Comparison of ENCODE assay signal across 9 cellular contexts in genomic region chr1:161226759-161227158, GRCh38. TPM values are rescaled to one million over a fixed set of nuclear protein-coding genes. Genes with fewer than 3 reads are reported as not detected.
DNase-seq lines count a peak whose midpoint lies in the region; ATAC-seq and TF ChIP-seq lines count a peak whose summit lies in the region.
"Had no signal": no experiment of that assay in that cellular context is flagged by ENCODE, and none has a peak within 500 bp of the region (broad histone marks: within the 10 kb centered on the region; RNA-seq: fewer than 3 reads in every experiment).

No MANE protein-coding gene starts in this region.

- H3K9ac ChIP-seq in HCT116 (ENCODE audit: low read length) (peak overlapping the region; percentile 72), fibroblast of lung (ENCODE audit: insufficient read depth, low read length) (peak overlapping the region; percentile 25)

- CTCF ChIA-PET in HCT116 (lab: Charles Lee): interaction anchor here (0.8 to 3.1 kb wide), 8 partner anchors 10 to 446 kb away, joined by 3 to 46 read pairs (median 8); partner anchors contain the start of gene CFAP126

- no peak for ATAC-seq in HCT116
- no peak for ATAC-seq in GM18909 (IDR thresholded peaks at IDR 0.05; ENCODE audit: poor library complexity, unreplicated experiment)
- no peak for ATAC-seq in HG03097 (IDR thresholded peaks at IDR 0.05; ENCODE audit: low FRiP score, unreplicated experiment)
- no peak for ATAC-seq in GM21786 (IDR thresholded peaks at IDR 0.05; ENCODE audit: unreplicated experiment)
- ATAC-seq in HG03442 (IDR thresholded peaks at IDR 0.05; ENCODE audit: unreplicated experiment): no peak

- H3K79me2 ChIP-seq in HCT116 (ENCODE audit: insufficient read depth, low read length) (no peaks in the 10 kb centered on the region), fibroblast of lung (ENCODE audit: control insufficient read depth, insufficient read depth, low read length) (no peaks in the 10 kb centered on the region)

- TF ChIP-seq CTCF in HCT116 (IDR thresholded peaks at IDR 0.05 in 2 of 3, conservative IDR thresholded peaks at IDR 0.05 in 1 of 3; ENCODE audit: borderline replicate concordance in 1 of 3, insufficient read depth in 1 of 3, low read depth in 2 of 3, low read length in 2 of 3) (no peak), fibroblast of lung (conservative IDR thresholded peaks at IDR 0.05 in 1 of 2, IDR thresholded peaks at IDR 0.05 in 1 of 2; ENCODE audit: low read depth in 1 of 2, low read length in 2 of 2) (no peak)

- TF ChIP-seq RAD21 in HCT116 (IDR thresholded peaks at IDR 0.05; ENCODE audit: low read depth): no peak

- no TSS peak for BruUV-seq in HCT116 (replicated peaks; lab: Mats Ljungman, UMichigan)

- H4K20me1 ChIP-seq in HCT116 (ENCODE audit: insufficient read depth) (no peaks in the 10 kb centered on the region), fibroblast of lung (ENCODE audit: control insufficient read depth, extremely low read depth, insufficient read depth, low read length) (no peaks in the 10 kb centered on the region)

- intact Hi-C loops in HCT116 (cut with micrococcal nuclease): loop anchor here (1.0 kb wide), 3 partner anchors 65 to 156 kb away; no protein-coding TSS in a partner anchor

- RAD21 ChIA-PET in HCT116 (lab: Charles Lee; ENCODE audit: low non-redundant PET in 1 of 2, low total read pairs in 2 of 2, uncharacterized antibody in 2 of 2, unreplicated experiment in 2 of 2): no interaction called here

- POLR2A ChIA-PET in HCT116 (lab: Charles Lee): interaction anchor here (1.2 kb wide), 1 partner anchor 163 kb away, joined by 3 read pairs; no protein-coding TSS in a partner anchor

- H3K4me3 ChIP-seq in HCT116 (replicated peaks in 1 of 2; ENCODE audit: low read depth in 1 of 2, low read length in 2 of 2) (peak overlapping the region; percentile 66 to 72), SJCRH30 (peak overlapping the region; percentile 80), fibroblast of lung (replicated peaks in 1 of 4; ENCODE audit: control extremely low read depth in 1 of 4, insufficient read depth in 1 of 4, low read depth in 3 of 4, low read length in 4 of 4) (peak overlapping the region; percentile 74 to 98 (median 88)), skeletal muscle cell (ENCODE audit: low read depth, low read length) (peak overlapping the region; percentile 66)

- H3K4me2 ChIP-seq in HCT116 (ENCODE audit: low read length) (peak overlapping the region; percentile 93), fibroblast of lung (ENCODE audit: extremely low read depth, insufficient read depth, low read length) (peak overlapping the region; percentile 98)

- H3K4me1 ChIP-seq in HCT116 (ENCODE audit: control insufficient read depth in 1 of 2, insufficient read depth in 2 of 2, low read length in 2 of 2): peaks cover 14 to 24% of the 10 kb centered on the region in 2 experiments; a peak in 3 of 4 replicates
- H3K4me1 ChIP-seq in SJCRH30: peaks cover 8% of the 10 kb centered on the region
- H3K4me1 ChIP-seq in fibroblast of lung (ENCODE audit: control insufficient read depth, extremely low read depth, insufficient read depth, low read length): peaks cover 6% of the 10 kb centered on the region

- peak overlapping the region; percentile 69 for H3K27ac ChIP-seq in HCT116 (ENCODE audit: low read depth, low read length)
- no peak overlapping the region for H3K27ac ChIP-seq in SJCRH30
- H3K27ac ChIP-seq in fibroblast of lung (ENCODE audit: insufficient read depth, low read length): peak overlapping the region; percentile 62

- DNase-seq in HCT116 (ENCODE audit: low read depth, low spot score): no peak
- no peak for DNase-seq in SJCRH30
- DNase-seq in fibroblast of lung (ENCODE audit: low read depth in 2 of 2): no peak
- DNase-seq in skeletal muscle cell (ENCODE audit: low read depth): no peak

- no peak for TF ChIP-seq POLR2A in HCT116 (IDR thresholded peaks at IDR 0.05; ENCODE audit: borderline replicate concordance, extremely low read depth, insufficient read depth, insufficient read length)

- no peaks in the 10 kb centered on the region for H3K27me3 ChIP-seq in HCT116 (ENCODE audit: insufficient read depth, low read length)
- H3K27me3 ChIP-seq in SJCRH30: no peaks in the 10 kb centered on the region
- no peaks in the 10 kb centered on the region for H3K27me3 ChIP-seq in fibroblast of lung (ENCODE audit: control insufficient read depth, insufficient read depth, low read length)

- H2AFZ ChIP-seq in HCT116 (ENCODE audit: low read depth, low read length, poor library complexity, severe bottlenecking) (no peak overlapping the region), fibroblast of lung (ENCODE audit: low read length) (no peak overlapping the region)

- no peaks in the 10 kb centered on the region for H3K9me2 ChIP-seq in HCT116 (ENCODE audit: insufficient read depth)

- H3K36me3 ChIP-seq in HCT116 (ENCODE audit: control insufficient read depth in 1 of 2, insufficient read depth in 2 of 2, low read length in 2 of 2) (peaks cover 4 to 17% of the 10 kb centered on the region in 2 experiments), SJCRH30 (no peaks in the 10 kb centered on the region), fibroblast of lung (ENCODE audit: control insufficient read depth, insufficient read depth, low read length) (peaks cover 8% of the 10 kb centered on the region)

- H3K9me3 ChIP-seq in HCT116 (ENCODE audit: control insufficient read depth in 1 of 2, insufficient read depth in 1 of 2, low read depth in 1 of 2, low read length in 2 of 2) (no peaks in the 10 kb centered on the region), SJCRH30 (replicated peaks) (no peaks in the 10 kb centered on the region), fibroblast of lung (ENCODE audit: control insufficient read depth, insufficient read depth, low read depth, low read length) (no peaks in the 10 kb centered on the region)

TF ChIP-seq in HCT116, 20 proteins besides CTCF, POLR2A, EP300 and RAD21:
- TF ChIP-seq EZH2phosphoT487 (IDR thresholded peaks at IDR 0.05; ENCODE audit: borderline replicate concordance): no peak
- TF ChIP-seq SIN3A (IDR thresholded peaks at IDR 0.05; ENCODE audit: low read depth): no peak
- no peak for TF ChIP-seq EGR1 (IDR thresholded peaks at IDR 0.05; ENCODE audit: low read depth)
- TF ChIP-seq YY1 (IDR thresholded peaks at IDR 0.05; ENCODE audit: extremely low read depth, insufficient replicate concordance, low read depth, low read length): no peak
TF ChIP-seq in HCT116: peak in this region for 0.

RNA-seq across cellular contexts. Expression of gene TOMM40L, which starts 0.9 kb away (rescaled TPM):
- total RNA-seq in HCT116 (2021; ENCODE audit: unreplicated experiment): 9.8 TPM
- 4.8 and 6.1 TPM in 2 replicates for polyA plus RNA-seq in HCT116 (2012)
- 8.0 and 8.9 TPM in 2 replicates for total RNA-seq in SJCRH30 (2014; rRNA removed; shearing (Covaris generic))
- total RNA-seq in fibroblast of lung: 9.2 and 11.7 TPM in 2 replicates
- polyA plus RNA-seq in fibroblast of lung: 11.1 and 12.0 TPM in 2 replicates
- polyA plus RNA-seq in fibroblast of lung (2012): 10.8 and 11.4 TPM in 2 replicates
- polyA minus RNA-seq in fibroblast of lung (ENCODE audit: low replicate concordance): 39.7 and 47.2 TPM in 2 replicates

RNA-seq across cellular contexts. Expression of gene APOA2, which starts 3.3 kb away (rescaled TPM):
- total RNA-seq in HCT116 (2021; ENCODE audit: unreplicated experiment) (not detected), fibroblast of lung (not detected in 2 replicates)
- 0.40 TPM in 1 of 2 replicates, not detected in the other for polyA plus RNA-seq in HCT116 (2012)
- total RNA-seq in SJCRH30 (2014; rRNA removed; shearing (Covaris generic)): not detected in 2 replicates
- polyA plus RNA-seq in fibroblast of lung: not detected in 2 replicates
- not detected in 2 replicates for polyA plus RNA-seq in fibroblast of lung (2012)
- not detected in 2 replicates for polyA minus RNA-seq in fibroblast of lung (ENCODE audit: low replicate concordance)
- polyA plus RNA-seq: adipose tissue had no signal

RNA-seq across cellular contexts. Expression of gene NR1I3, which starts 11.2 kb away (rescaled TPM):
- total RNA-seq in HCT116 (2021; ENCODE audit: unreplicated experiment) (not detected), fibroblast of lung (not detected in 2 replicates)
- 0.06 and 0.26 TPM in 2 replicates for polyA plus RNA-seq in HCT116 (2012)
- total RNA-seq in SJCRH30 (2014; rRNA removed; shearing (Covaris generic)): not detected in 2 replicates
- not detected in 2 replicates for polyA plus RNA-seq in fibroblast of lung
- 0.14 and 0.41 TPM in 2 replicates for polyA plus RNA-seq in fibroblast of lung (2012)
- polyA minus RNA-seq in fibroblast of lung (ENCODE audit: low replicate concordance): not detected in 2 replicates

RNA-seq across cellular contexts. Expression of gene FCER1G, which starts 11.7 kb away (rescaled TPM):
- total RNA-seq in HCT116 (2021; ENCODE audit: unreplicated experiment) (0.86 TPM), fibroblast of lung (not detected in 2 replicates)
- 0.61 TPM in 1 of 2 replicates, not detected in the other for polyA plus RNA-seq in HCT116 (2012)
- 0.28 and 0.30 TPM in 2 replicates for total RNA-seq in SJCRH30 (2014; rRNA removed; shearing (Covaris generic))
- polyA plus RNA-seq in fibroblast of lung: 0.21 and 0.85 TPM in 2 replicates
- 0.23 and 0.43 TPM in 2 replicates for polyA plus RNA-seq in fibroblast of lung (2012)
- polyA minus RNA-seq in fibroblast of lung (ENCODE audit: low replicate concordance): not detected in 2 replicates

RNA-seq across cellular contexts. Expression of gene NDUFS2, which starts 24.6 kb away (rescaled TPM):
- 82.7 TPM for total RNA-seq in HCT116 (2021; ENCODE audit: unreplicated experiment)
- polyA plus RNA-seq in HCT116 (2012): 99.1 and 108 TPM in 2 replicates
- 60.3 and 60.5 TPM in 2 replicates for total RNA-seq in SJCRH30 (2014; rRNA removed; shearing (Covaris generic))
- 142 and 194 TPM in 2 replicates for total RNA-seq in fibroblast of lung
- 135 and 141 TPM in 2 replicates for polyA plus RNA-seq in fibroblast of lung
- 104 and 105 TPM in 2 replicates for polyA plus RNA-seq in fibroblast of lung (2012)
- polyA minus RNA-seq in fibroblast of lung (ENCODE audit: low replicate concordance): 144 and 179 TPM in 2 replicates
